ENCODE assay signal across 9 cellular contexts in the genomic region with DNA sequence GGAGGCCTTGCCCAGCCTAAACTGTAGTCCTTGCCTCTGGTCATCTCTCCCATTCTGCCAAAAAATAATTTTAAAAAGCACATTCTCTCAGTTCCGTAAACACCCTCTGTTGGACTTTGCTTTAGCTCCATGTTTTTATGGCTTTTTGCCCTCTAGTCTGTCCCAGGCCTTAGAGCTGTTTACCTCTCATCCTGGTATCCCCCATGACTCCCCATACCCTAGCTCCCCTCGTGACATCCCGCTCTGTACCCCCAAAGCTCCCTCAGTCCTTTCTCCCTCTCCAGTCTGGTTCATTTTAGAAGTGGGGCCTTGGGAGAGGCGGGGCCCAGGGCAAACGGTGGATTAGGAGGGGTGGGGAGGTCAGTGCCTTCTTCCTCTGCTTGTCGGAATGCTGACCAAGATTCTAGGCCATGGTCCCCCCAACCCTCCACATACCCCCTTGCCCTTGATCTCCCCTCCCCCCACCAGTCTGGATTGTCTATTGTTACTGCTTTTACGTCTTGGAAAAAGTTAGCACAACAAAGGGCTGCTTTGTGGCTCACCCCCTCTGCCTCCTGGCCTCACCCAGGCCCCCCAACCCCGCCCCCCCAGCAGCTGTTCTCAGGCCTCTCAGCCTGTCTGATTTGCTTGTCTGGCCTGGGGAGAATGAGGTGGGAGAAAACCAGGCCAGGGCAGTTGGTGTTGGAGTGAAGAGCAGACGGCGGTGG. TPM values are rescaled to one million over a fixed set of nuclear protein-coding genes. Genes with fewer than 3 reads are reported as not detected.
DNase-seq lines count a peak whose midpoint lies in the region; ATAC-seq and TF ChIP-seq lines count a peak whose summit lies in the region.
"Had no signal": no experiment of that assay in that cellular context is flagged by ENCODE, and none has a peak within 500 bp of the region (broad histone marks: within the 10 kb centered on the region; RNA-seq: fewer than 3 reads in every experiment).

No MANE protein-coding gene starts in this region.

- H3K4me3 Mint-ChIP-seq in MCF 10A (ENCODE audit: unreplicated experiment) = peak overlapping the region; percentile 61

- no peak for TF ChIP-seq CTCF in MCF 10A (IDR thresholded peaks at IDR 0.05; ENCODE audit: unreplicated experiment)
- no peak for TF ChIP-seq CTCF in lower lobe of right lung (IDR thresholded peaks at IDR 0.05)
- TF ChIP-seq CTCF in stomach (IDR thresholded peaks at IDR 0.05) = no peak

- intact Hi-C loops in MCF 10A (cut with micrococcal nuclease) (no loop called here), lower lobe of right lung (cut with DNase I) (no loop called here), stomach (cut with DNase I; ENCODE audit: low total_unique reads) (no loop called here)

- no peaks in the 10 kb centered on the region for H3K27me3 Mint-ChIP-seq in MCF 10A (ENCODE audit: insufficient read depth, unreplicated experiment)

- peaks cover 78% of the 10 kb centered on the region for H3K4me1 ChIP-seq in lower lobe of right lung
- peaks cover 78 to 89% (median 86%) of the 10 kb centered on the region in 4 donors for H3K4me1 ChIP-seq in stomach

- no TSS peak for BruUV-seq in MCF 10A (replicated peaks; lab: Mats Ljungman, UMichigan)

- WGBS in stomach, 5 donors = 36 to 46% (median 39%) methylated on average over 10 of the region's 10 CpGs

- CTCF ChIA-PET in MCF 10A (lab: Yijun Ruan, JAX) = interaction anchor here (0.7 to 1.6 kb wide), 4 partner anchors 12 to 44 kb away, joined by 3 to 5 read pairs (median 3); no protein-coding TSS in a partner anchor

- DNase-seq in LHCN-M2 (ENCODE audit: low read depth) (peak; percentile 86), MCF 10A (ENCODE audit: unreplicated experiment) (no peak), lower lobe of right lung (no peak), stomach (no peak), NCI-H1105 treated with DMSO at 0.1 percent for 48 hours (lab: John Stamatoyannopoulos, UW) (no peak)
- DNase-seq: activated CD4-positive, alpha-beta T cell treated with anti-CD3 and anti-CD28 coated beads, Interleukin-2, amount 50 U/mL, for 4 hours had no signal

- H3K36me3 ChIP-seq in lower lobe of right lung (peaks cover 32% of the 10 kb centered on the region), stomach (peaks cover under 1 to 31% (median 17%) of the 10 kb centered on the region in 4 donors)

- H3K27me3 ChIP-seq in lower lobe of right lung (ENCODE audit: low read depth) (no peaks in the 10 kb centered on the region), stomach (no peaks in the 10 kb centered on the region)

- peaks cover 50% of the 10 kb centered on the region for H3K4me1 Mint-ChIP-seq in MCF 10A (ENCODE audit: insufficient read depth, unreplicated experiment)

- POLR2A ChIA-PET in MCF 10A (lab: Yijun Ruan, JAX) = interaction anchor here (0.6 to 1.5 kb wide), 5 partner anchors 10 to 151 kb away, joined by 3 to 4 read pairs (median 3); a partner anchor contains a TSS

- ATAC-seq in lower lobe of right lung (no peak), GM19463 (IDR thresholded peaks at IDR 0.05; ENCODE audit: unreplicated experiment) (no peak), GM21390 (IDR thresholded peaks at IDR 0.05; ENCODE audit: unreplicated experiment) (no peak)

- no peaks in the 10 kb centered on the region for H3K9me3 ChIP-seq in lower lobe of right lung
- H3K9me3 ChIP-seq in stomach = no peaks in the 10 kb centered on the region

- no peak overlapping the region for H3K27ac Mint-ChIP-seq in MCF 10A (ENCODE audit: low read depth, unreplicated experiment)

- peak overlapping the region; percentile 92 for H3K4me3 ChIP-seq in lower lobe of right lung
- peak overlapping the region; percentile 68 to 83 (median 78) for H3K4me3 ChIP-seq in stomach

- peaks cover 2% of the 10 kb centered on the region for H3K36me3 Mint-ChIP-seq in MCF 10A (ENCODE audit: insufficient read depth, unreplicated experiment)

- no peaks in the 10 kb centered on the region for H3K9me3 Mint-ChIP-seq in MCF 10A (ENCODE audit: unreplicated experiment)

- H3K27ac ChIP-seq in lower lobe of right lung (peak overlapping the region; percentile 96), stomach (peak overlapping the region; percentile 77 to 98 (median 89))

- no peak for TF ChIP-seq POLR2A in stomach (IDR thresholded peaks at IDR 0.05)

- no peak for TF ChIP-seq EP300 in stomach (IDR thresholded peaks at IDR 0.05)

RNA-seq across cellular contexts. Expression of a gene that starts 18.3 kb away (rescaled TPM):
- total RNA-seq in LHCN-M2 (2014; rRNA removed) (not detected in 2 replicates), MCF 10A (2022) (not detected in 2 replicates), lower lobe of right lung (3.1 TPM), stomach (1 to 10 TPM in 1 of 5 donors, under 1 TPM in 1, not detected in 3; 0.55 to 1.2 TPM)
- 0.19 TPM for polyA plus RNA-seq in LHCN-M2 (2012)
- not detected for polyA plus RNA-seq in stomach
- total RNA-seq: M059J had no signal

RNA-seq across cellular contexts. Expression of a gene that starts 37.2 kb away (rescaled TPM):
- total RNA-seq in LHCN-M2 (2014; rRNA removed) = 24.2 and 29.6 TPM in 2 replicates
- polyA plus RNA-seq in LHCN-M2 (2012) = 38.8 TPM
- total RNA-seq in MCF 10A (2022) = 12.2 and 12.6 TPM in 2 replicates
- 82.6 TPM for total RNA-seq in lower lobe of right lung
- 10 to 100 TPM; 14.3 to 40.8 (median 24.6) TPM for total RNA-seq in stomach
- 10 to 100 TPM; 11.2 to 20.0 (median 17.1) TPM for polyA plus RNA-seq in stomach

RNA-seq across cellular contexts. Expression of a gene that starts 58.5 kb away (rescaled TPM):
- 43.2 and 46.6 TPM in 2 replicates for total RNA-seq in LHCN-M2 (2014; rRNA removed)
- polyA plus RNA-seq in LHCN-M2 (2012) = 22.5 TPM
- 70.0 and 96.8 TPM in 2 replicates for total RNA-seq in MCF 10A (2022)
- total RNA-seq in lower lobe of right lung = 2.3 TPM
- 1 to 10 TPM in 4 of 5 donors, not detected in 1; 1.4 to 9.8 (median 4.5) TPM for total RNA-seq in stomach
- 1 to 10 TPM; 1.1 to 4.0 (median 3.1) TPM for polyA plus RNA-seq in stomach
